Comparison of ENCODE assay signal across 8 cellular contexts in the genomic region with DNA sequence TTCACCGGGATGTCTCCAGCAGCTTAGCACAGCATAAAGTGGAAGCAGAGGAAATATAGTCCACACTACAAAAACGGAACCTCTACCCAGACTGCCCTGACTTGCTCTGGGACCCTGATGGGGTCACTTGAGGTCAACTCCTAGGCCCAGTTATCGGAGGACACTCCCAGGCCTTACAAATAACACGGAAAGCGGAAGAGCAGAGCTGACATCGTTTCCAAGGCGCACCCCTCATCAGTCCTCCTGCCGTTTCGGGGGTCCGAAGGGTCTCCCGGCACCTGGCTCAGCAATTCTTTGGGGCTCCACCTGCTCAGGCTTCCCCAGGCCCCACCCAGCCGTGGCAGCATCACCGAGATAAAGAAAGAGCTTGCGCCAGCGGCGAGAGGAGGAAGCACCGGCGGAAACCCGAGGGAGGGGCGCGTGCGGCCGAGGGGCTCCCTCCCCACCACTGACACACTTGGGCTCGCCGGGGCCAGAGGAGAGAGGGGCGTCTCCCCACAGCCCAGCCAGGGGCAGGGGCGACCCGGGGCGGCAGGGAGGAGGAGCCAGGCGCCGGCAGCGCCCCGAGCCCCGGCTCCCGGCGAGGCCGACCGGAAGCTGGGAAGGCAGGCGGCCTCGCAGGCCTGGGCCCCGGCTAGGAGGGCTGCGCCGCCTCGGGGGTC. TPM values are rescaled to one million over a fixed set of nuclear protein-coding genes. Genes with fewer than 3 reads are reported as not detected.
A peak's percentile ranks its signal among the peaks of the same experiment; 100 is the strongest.
DNase-seq lines count a peak whose midpoint lies in the region; ATAC-seq and TF ChIP-seq lines count a peak whose summit lies in the region.

No MANE protein-coding gene starts in this region.

- peaks cover 11% of the 10 kb centered on the region for H3K27me3 Mint-ChIP-seq in progenitor cell of endocrine pancreas

- intact Hi-C loops in left cardiac atrium (cut with DNase I): no loop called here

- H3K4me3 Mint-ChIP-seq in progenitor cell of endocrine pancreas (ENCODE audit: low read depth): peak overlapping the region; percentile 80

- H3K27ac Mint-ChIP-seq in progenitor cell of endocrine pancreas: peak overlapping the region; percentile 53

- H3K36me3 Mint-ChIP-seq in progenitor cell of endocrine pancreas (ENCODE audit: insufficient read depth): no peaks in the 10 kb centered on the region

- peaks cover 9% of the 10 kb centered on the region for H3K4me1 Mint-ChIP-seq in progenitor cell of endocrine pancreas (ENCODE audit: low read depth)

- ATAC-seq in HG02588 (IDR thresholded peaks at IDR 0.05; ENCODE audit: unreplicated experiment) (peak; percentile 7), SK-N-SH treated with all-trans-retinoic acid at 6 μM for 48 hours (peak; percentile 52), left cardiac atrium (peak; percentile 31 to 40), HG03097 (IDR thresholded peaks at IDR 0.05; ENCODE audit: low FRiP score, unreplicated experiment) (no peak), HG03460 (IDR thresholded peaks at IDR 0.05; ENCODE audit: unreplicated experiment) (no peak)

- no peak for TF ChIP-seq CTCF in progenitor cell of endocrine pancreas (IDR thresholded peaks at IDR 0.05; ENCODE audit: unreplicated experiment)

- H3K9me3 Mint-ChIP-seq in progenitor cell of endocrine pancreas (ENCODE audit: low read depth): no peaks in the 10 kb centered on the region

- DNase-seq in EH (ENCODE audit: low read depth) (peak; percentile 40), left cardiac atrium (peak; percentile 64), progenitor cell of endocrine pancreas (ENCODE audit: low spot score, unreplicated experiment) (no peak)
- peak; percentile 13 for DNase-seq in activated naive CD8-positive, alpha-beta T cell treated with anti-CD3 and anti-CD28 coated beads, Interleukin-2, amount 50 U/mL, for 16 hours (ENCODE audit: low read depth, low spot score)

TF ChIP-seq in SK-N-SH treated with all-trans-retinoic acid at 6 μM for 48 hours, 23 proteins besides CTCF, POLR2A, EP300 and RAD21:
- no peak for TF ChIP-seq ZFP3 (CRISPR knock-in tag; IDR thresholded peaks at IDR 0.05)
- TF ChIP-seq, protein P1, sequence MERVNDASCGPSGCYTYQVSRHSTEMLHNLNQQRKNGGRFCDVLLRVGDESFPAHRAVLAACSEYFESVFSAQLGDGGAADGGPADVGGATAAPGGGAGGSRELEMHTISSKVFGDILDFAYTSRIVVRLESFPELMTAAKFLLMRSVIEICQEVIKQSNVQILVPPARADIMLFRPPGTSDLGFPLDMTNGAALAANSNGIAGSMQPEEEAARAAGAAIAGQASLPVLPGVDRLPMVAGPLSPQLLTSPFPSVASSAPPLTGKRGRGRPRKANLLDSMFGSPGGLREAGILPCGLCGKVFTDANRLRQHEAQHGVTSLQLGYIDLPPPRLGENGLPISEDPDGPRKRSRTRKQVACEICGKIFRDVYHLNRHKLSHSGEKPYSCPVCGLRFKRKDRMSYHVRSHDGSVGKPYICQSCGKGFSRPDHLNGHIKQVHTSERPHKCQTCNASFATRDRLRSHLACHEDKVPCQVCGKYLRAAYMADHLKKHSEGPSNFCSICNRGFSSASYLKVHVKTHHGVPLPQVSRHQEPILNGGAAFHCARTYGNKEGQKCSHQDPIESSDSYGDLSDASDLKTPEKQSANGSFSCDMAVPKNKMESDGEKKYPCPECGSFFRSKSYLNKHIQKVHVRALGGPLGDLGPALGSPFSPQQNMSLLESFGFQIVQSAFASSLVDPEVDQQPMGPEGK (CRISPR knock-in tag; IDR thresholded peaks at IDR 0.05; ENCODE audit: borderline replicate concordance): no peak

RNA-seq across cellular contexts. Expression of a gene that starts 0.7 kb away (rescaled TPM):
- total RNA-seq in left cardiac atrium (10 to 100 TPM; 15.6 to 19.5 TPM), progenitor cell of endocrine pancreas (25.7 and 35.2 TPM in 2 replicates)

RNA-seq across cellular contexts. Expression of a gene that starts 10.0 kb away (rescaled TPM):
- total RNA-seq in left cardiac atrium (10 to 100 TPM; 44.6 to 48.3 TPM), progenitor cell of endocrine pancreas (38.8 and 42.3 TPM in 2 replicates)

RNA-seq across cellular contexts. Expression of a gene that starts 44.0 kb away (rescaled TPM):
- total RNA-seq in left cardiac atrium (10 to 100 TPM; 10.6 to 20.0 TPM), progenitor cell of endocrine pancreas (3.8 and 4.0 TPM in 2 replicates)

RNA-seq across cellular contexts. Expression of a gene that starts 58.8 kb away (rescaled TPM):
- 10 to 100 TPM; 16.8 to 17.2 TPM for total RNA-seq in left cardiac atrium
- 47.1 and 48.7 TPM in 2 replicates for total RNA-seq in progenitor cell of endocrine pancreas

Comparison
In these comparisons a context has a peak if more than half of its experiments do, and no peak if none do; other contexts are left out.
1. ATAC-seq: peak in HG02588 (single experiment), SK-N-SH treated with all-trans-retinoic acid at 6 μM for 48 hours (single experiment) and left cardiac atrium (2 of 2); none in HG03097 (single experiment) and HG03460 (single experiment).